In genomic region chr18:12515550-12515949, GRCh38 we compare ENCODE assay signal across 21 cellular contexts.
DNase-seq lines count a peak whose midpoint lies in the region; ATAC-seq, FAIRE-seq and TF ChIP-seq lines count a peak whose summit lies in the region.
"Had no signal": no experiment of that assay in that cellular context is flagged by ENCODE, and none has a peak within 500 bp of the region (broad histone marks: within the 10 kb centered on the region; RNA-seq: fewer than 3 reads in every experiment).

No MANE protein-coding gene starts in this region.

- in situ Hi-C loops in GM23248 (cut with MboI): no loop called here

- peak overlapping the region; percentile 3 for H3K4me2 ChIP-seq in GM23248 (ENCODE audit: unreplicated experiment)
- H3K4me2 ChIP-seq: PC-9 had no signal

- no peak overlapping the region for H3K4me3 ChIP-seq in GM23248
- H3K4me3 ChIP-seq in cardiac fibroblast (replicated peaks in 1 of 2; ENCODE audit: low read depth in 2 of 2, low read length in 2 of 2): no peak overlapping the region
- no peak overlapping the region for H3K4me3 ChIP-seq in right lobe of liver
- H3K4me3 ChIP-seq in adrenal gland: no peak overlapping the region
- H3K4me3 ChIP-seq: body of pancreas, GM12878, lower lobe of right lung, PC-9, tibial nerve had no signal

- H3K4me1 ChIP-seq in GM23248 (ENCODE audit: insufficient read depth) (peaks cover 19% of the 10 kb centered on the region), right lobe of liver (no peaks in the 10 kb centered on the region), adrenal gland (replicated peaks in 1 of 2) (peaks cover 8 to 25% of the 10 kb centered on the region in 2 donors)
- H3K4me1 ChIP-seq: body of pancreas had no signal

- ATAC-seq in right lobe of liver: peak; percentile 46 to 88 (median 82)
- ATAC-seq: body of pancreas; CD8-positive, alpha-beta T cell; GM12878 had no signal

- H3K27me3 ChIP-seq in GM23248 (replicated peaks; ENCODE audit: insufficient read depth) (no peaks in the 10 kb centered on the region), right lobe of liver (no peaks in the 10 kb centered on the region), adrenal gland (no peaks in the 10 kb centered on the region)
- H3K27me3 ChIP-seq: body of pancreas, tibial nerve had no signal

- FAIRE-seq in RCC 7860 (lab: Jason Lieb, UNC): no peak
- FAIRE-seq: GM12878 had no signal

- H3K36me3 ChIP-seq in GM23248 (ENCODE audit: low read depth): 0 out of 2 replicates have a peak, but pooled peaks cover 4% of the 10 kb centered on the region
- no peaks in the 10 kb centered on the region for H3K36me3 ChIP-seq in right lobe of liver
- H3K36me3 ChIP-seq in adrenal gland (replicated peaks in 1 of 2): no peaks in the 10 kb centered on the region
- H3K36me3 ChIP-seq: lower lobe of right lung had no signal

- no peak for TF ChIP-seq POLR2A in right lobe of liver (IDR thresholded peaks at IDR 0.05)
- TF ChIP-seq POLR2A in adrenal gland (IDR thresholded peaks at IDR 0.05): no peak

- 0 out of 2 replicates have a peak overlapping the region, but pooled peaks have one; percentile 11 for H3K9ac ChIP-seq in GM23248

- no peaks in the 10 kb centered on the region for H3K9me2 ChIP-seq in GM23248 (ENCODE audit: insufficient read depth)

- DNase-seq in GM23248 (peak; percentile 8), NCI-H69 (lab: John Stamatoyannopoulos, UW) (peak; percentile 11), cardiac fibroblast (ENCODE audit: low read depth in 2 of 2) (peak; percentile 18 to 21), right lobe of liver (no peak), NCI-H446 (lab: John Stamatoyannopoulos, UW) (no peak), mesenteric fat pad (ENCODE audit: low spot score) (no peak), RCC 7860 (ENCODE audit: low spot score) (no peak), adrenal gland (no peak)
- DNase-seq: activated CD4-positive, alpha-beta memory T cell treated with anti-CD3 and anti-CD28 coated beads, Interleukin-2, amount 10 ng/mL, durations not matched to agents 7 days and 5 days; activated CD4-positive, CD25-positive, alpha-beta regulatory T cell; activated effector memory CD4-positive, alpha-beta T cell treated with anti-CD3 and anti-CD28 coated beads, Interleukin-2, amount 50 U/mL, for 16 hours; body of pancreas; CD8-positive, alpha-beta T cell; Karpas-422; lower lobe of right lung; NCI-H1092 treated with DMSO at 0.1 percent for 48 hours; NCI-H1930; PC-9; stimulated activated CD4-positive, alpha-beta T cell treated with anti-CD3 and anti-CD28 coated beads, Interleukin-4, amount 100 ng/mL, for 24 hours had no signal

- H4K20me1 ChIP-seq in GM23248 (ENCODE audit: insufficient read depth): no peaks in the 10 kb centered on the region

- TF ChIP-seq CTCF in cardiac fibroblast (IDR thresholded peaks at IDR 0.05; ENCODE audit: low read depth, low read length) (no peak), right lobe of liver (IDR thresholded peaks at IDR 0.05) (no peak), adrenal gland (IDR thresholded peaks at IDR 0.05) (no peak)

- H3F3A ChIP-seq in GM23248 (ENCODE audit: insufficient read depth): no peaks in the 10 kb centered on the region

- H3K27ac ChIP-seq in GM23248 (peak overlapping the region; percentile 33), right lobe of liver (no peak overlapping the region), adrenal gland (no peak overlapping the region)
- H3K27ac ChIP-seq: body of pancreas, lower lobe of right lung, PC-9 had no signal

- H2AFZ ChIP-seq in GM23248: no peak overlapping the region
- H2AFZ ChIP-seq: PC-9 had no signal

- 55 to 69% methylated on average over 2 of the region's 2 CpGs for WGBS in GM23248 (ENCODE audit: low coverage in 1 of 2, low lambda C conversion rate in 2 of 2, missing lambda C conversion rate in 2 of 2), 2 experiments
- WGBS in right lobe of liver (ENCODE audit: insufficient coverage, low coverage, low lambda C conversion rate, missing lambda C conversion rate): 51% methylated on average over 2 of the region's 2 CpGs
- WGBS in adrenal gland, 4 donors: 51 to 69% (median 66%) methylated on average over 2 of the region's 2 CpGs

- intact Hi-C loops in right lobe of liver (cut with DNase I) (no loop called here), adrenal gland (cut with DNase I) (no loop called here)

- H3K79me2 ChIP-seq in GM23248 (ENCODE audit: insufficient read depth): peaks cover 75% of the 10 kb centered on the region

- no peaks in the 10 kb centered on the region for H3K9me3 ChIP-seq in GM23248 (ENCODE audit: low read depth)
- no peaks in the 10 kb centered on the region for H3K9me3 ChIP-seq in right lobe of liver
- H3K9me3 ChIP-seq in adrenal gland (replicated peaks in 1 of 3): no peaks in the 10 kb centered on the region
- H3K9me3 ChIP-seq: body of pancreas, lower lobe of right lung, tibial nerve had no signal

Comparison
In these comparisons a context has a peak if more than half of its experiments do, and no peak if none do; other contexts are left out.
1. DNase-seq: peak in GM23248 (single experiment), NCI-H69 (single experiment) and cardiac fibroblast (2 of 2); none in right lobe of liver (0 of 3), NCI-H446 (0 of 2), mesenteric fat pad (single experiment), RCC 7860 (single experiment) and adrenal gland (0 of 7).